ENCODE assay signal across 31 cellular contexts in the genomic region with DNA sequence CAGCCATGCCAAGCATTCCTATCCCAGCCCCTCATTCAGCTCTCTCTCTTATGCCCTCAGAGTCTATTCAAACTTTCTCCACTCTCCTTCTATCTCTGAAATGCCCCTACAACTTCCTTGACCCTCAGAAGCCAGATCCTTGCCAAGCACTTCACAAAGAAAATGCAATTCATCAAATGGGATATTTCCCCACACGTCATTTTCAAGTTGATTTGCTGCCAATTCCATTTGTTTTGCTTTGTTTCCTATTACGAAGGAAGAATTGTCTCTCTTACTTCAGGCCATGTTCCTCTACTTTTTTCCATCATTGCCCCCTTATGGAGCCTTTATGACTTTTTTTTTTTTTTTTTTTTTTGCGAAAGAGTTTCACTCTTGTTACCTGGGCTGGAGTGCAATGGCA. TPM values are rescaled to one million over a fixed set of nuclear protein-coding genes. Genes with fewer than 3 reads are reported as not detected.
DNase-seq lines count a peak whose midpoint lies in the region; ATAC-seq and TF ChIP-seq lines count a peak whose summit lies in the region.
"Had no signal": no experiment of that assay in that cellular context is flagged by ENCODE, and none has a peak within 500 bp of the region (broad histone marks: within the 10 kb centered on the region; RNA-seq: fewer than 3 reads in every experiment).

No MANE protein-coding gene starts in this region.

- no peak for ATAC-seq in HG02970 (IDR thresholded peaks at IDR 0.05; ENCODE audit: low FRiP score, unreplicated experiment)
- ATAC-seq: GM12878 had no signal

- TF ChIP-seq CTCF in fibroblast of pulmonary artery (IDR thresholded peaks at IDR 0.05; ENCODE audit: low read length, missing control alignments), result no peak
- TF ChIP-seq CTCF in BE2C (IDR thresholded peaks at IDR 0.05; ENCODE audit: low read depth, low read length), result no peak
- no peak for TF ChIP-seq CTCF in tibial artery (IDR thresholded peaks at IDR 0.05)

- no peak overlapping the region for H3K27ac ChIP-seq in effector memory CD4-positive, alpha-beta T cell (ENCODE audit: insufficient read depth, low read length, poor library complexity, severe bottlenecking)
- H3K27ac ChIP-seq in tibial artery, result no peak overlapping the region
- H3K27ac ChIP-seq: BLaER1 had no signal

- DNase-seq in dermis blood vessel endothelial cell (peak; percentile 50), dermis microvascular lymphatic vessel endothelial cell (ENCODE audit: low read depth in 2 of 2) (peak; percentile 31 to 45), fibroblast of pulmonary artery (ENCODE audit: low read depth) (peak; percentile 43), lung microvascular endothelial cell (ENCODE audit: low read depth in 2 of 2) (peak; percentile 48 to 59), BE2C (no peak), tibial artery (no peak)
- no peak for DNase-seq in effector memory CD4-positive, alpha-beta T cell
- DNase-seq: 8988T; ACHN; AML-193; C1 segment of cervical spinal cord; CD4-positive, alpha-beta memory T cell; CD4-positive, CD25-positive, alpha-beta regulatory T cell; CD8-positive, alpha-beta memory T cell; COR-L47; DMS 273 treated with DMSO at 0.1 percent for 48 hours; DMS153; DMS53; DMS79; DND-41; EL; GDM1 had no signal

- H3K4me1 ChIP-seq in BE2C (no peaks in the 10 kb centered on the region), tibial artery (no peaks in the 10 kb centered on the region)
- H3K4me1 ChIP-seq in effector memory CD4-positive, alpha-beta T cell (ENCODE audit: control insufficient read depth, insufficient read depth, low read length, poor library complexity, severe bottlenecking), result no peaks in the 10 kb centered on the region

- H3K9me3 ChIP-seq in BE2C (no peaks in the 10 kb centered on the region), tibial artery (no peaks in the 10 kb centered on the region)
- no peaks in the 10 kb centered on the region for H3K9me3 ChIP-seq in effector memory CD4-positive, alpha-beta T cell (ENCODE audit: control insufficient read depth, low read length)

- intact Hi-C loops in tibial artery (cut with DNase I; ENCODE audit: low total_unique reads), result no loop called here

- no peaks in the 10 kb centered on the region for H3K27me3 ChIP-seq in BE2C
- H3K27me3 ChIP-seq in effector memory CD4-positive, alpha-beta T cell (replicated peaks; ENCODE audit: control insufficient read depth, insufficient read depth, low read length, poor library complexity, severe bottlenecking), result no peaks in the 10 kb centered on the region
- no peaks in the 10 kb centered on the region for H3K27me3 ChIP-seq in tibial artery
- H3K27me3 ChIP-seq: BLaER1 had no signal

- H3K36me3 ChIP-seq in BE2C, result no peaks in the 10 kb centered on the region
- H3K36me3 ChIP-seq in effector memory CD4-positive, alpha-beta T cell (ENCODE audit: control insufficient read depth, insufficient read depth, low read length), result no peaks in the 10 kb centered on the region
- H3K36me3 ChIP-seq in tibial artery, result no peaks in the 10 kb centered on the region
- H3K36me3 ChIP-seq: BLaER1 had no signal

- H3K4me3 ChIP-seq in fibroblast of pulmonary artery (replicated peaks; ENCODE audit: low read depth, low read length) (no peak overlapping the region), BE2C (ENCODE audit: low read depth, low read length) (no peak overlapping the region), tibial artery (no peak overlapping the region)
- H3K4me3 ChIP-seq in effector memory CD4-positive, alpha-beta T cell (ENCODE audit: insufficient read depth, low read depth, low read length, poor library complexity, severe bottlenecking), result no peak overlapping the region
- H3K4me3 ChIP-seq: BLaER1, GM12878 had no signal

RNA-seq across cellular contexts. Expression of a gene that starts 9.2 kb away (rescaled TPM):
- total RNA-seq in dermis blood vessel endothelial cell (not detected in 2 replicates), dermis microvascular lymphatic vessel endothelial cell (not detected in 2 replicates), lung microvascular endothelial cell (not detected in 2 replicates)
- 0.19 TPM for polyA plus RNA-seq in BE2C (2012; ENCODE audit: insufficient read depth, insufficient read length, low read depth)
- total RNA-seq: A673; B cell; CD4-positive, alpha-beta memory T cell; CD8-positive, alpha-beta memory T cell; Daoy; G401; GM12878 had no signal
- polyA plus RNA-seq: AG04450 had no signal

RNA-seq across cellular contexts. Expression of a gene that starts 25.7 kb away (rescaled TPM):
- total RNA-seq in dermis blood vessel endothelial cell (28.1 and 47.9 TPM in 2 replicates), dermis microvascular lymphatic vessel endothelial cell (42.9 and 71.4 TPM in 2 replicates), lung microvascular endothelial cell (34.2 and 60.7 TPM in 2 replicates)
- polyA plus RNA-seq in BE2C (2012; ENCODE audit: insufficient read depth, insufficient read length, low read depth), result 154 TPM

RNA-seq across cellular contexts. Expression of a gene that starts 36.2 kb away (rescaled TPM):
- 86.6 and 140 TPM in 2 replicates for total RNA-seq in dermis blood vessel endothelial cell
- total RNA-seq in dermis microvascular lymphatic vessel endothelial cell, result 57.9 and 85.0 TPM in 2 replicates
- total RNA-seq in lung microvascular endothelial cell, result 54.5 and 59.9 TPM in 2 replicates
- 0.62 TPM for polyA plus RNA-seq in BE2C (2012; ENCODE audit: insufficient read depth, insufficient read length, low read depth)
- total RNA-seq: CD4-positive, alpha-beta memory T cell; Daoy; G401 had no signal
- polyA plus RNA-seq: AG04450; CD4-positive, alpha-beta memory T cell; CD4-positive, CD25-positive, alpha-beta regulatory T cell had no signal

RNA-seq across cellular contexts. Expression of a gene that starts 49.1 kb away (rescaled TPM):
- 1.7 and 2.2 TPM in 2 replicates for total RNA-seq in dermis blood vessel endothelial cell
- total RNA-seq in dermis microvascular lymphatic vessel endothelial cell, result 1.4 and 2.0 TPM in 2 replicates
- 1.3 and 2.4 TPM in 2 replicates for total RNA-seq in lung microvascular endothelial cell
- not detected for polyA plus RNA-seq in BE2C (2012; ENCODE audit: insufficient read depth, insufficient read length, low read depth)

RNA-seq across cellular contexts. Expression of a gene that starts 57.2 kb away (rescaled TPM):
- total RNA-seq in dermis blood vessel endothelial cell (1.1 and 1.5 TPM in 2 replicates), dermis microvascular lymphatic vessel endothelial cell (1.0 and 1.9 TPM in 2 replicates), lung microvascular endothelial cell (0.22 and 1.2 TPM in 2 replicates)
- polyA plus RNA-seq in BE2C (2012; ENCODE audit: insufficient read depth, insufficient read length, low read depth), result not detected
- total RNA-seq: Daoy, G401 had no signal
- polyA plus RNA-seq: AG04450, CD14-positive monocyte had no signal

Comparison
In these comparisons a context has a peak if more than half of its experiments do, and no peak if none do; other contexts are left out.
1. DNase-seq: peak in dermis blood vessel endothelial cell (single experiment), dermis microvascular lymphatic vessel endothelial cell (2 of 2), fibroblast of pulmonary artery (single experiment) and lung microvascular endothelial cell (2 of 2); none in BE2C (single experiment), effector memory CD4-positive, alpha-beta T cell (0 of 3) and tibial artery (0 of 2).